ENCODE assay signal across 20 cellular contexts in the genomic region with DNA sequence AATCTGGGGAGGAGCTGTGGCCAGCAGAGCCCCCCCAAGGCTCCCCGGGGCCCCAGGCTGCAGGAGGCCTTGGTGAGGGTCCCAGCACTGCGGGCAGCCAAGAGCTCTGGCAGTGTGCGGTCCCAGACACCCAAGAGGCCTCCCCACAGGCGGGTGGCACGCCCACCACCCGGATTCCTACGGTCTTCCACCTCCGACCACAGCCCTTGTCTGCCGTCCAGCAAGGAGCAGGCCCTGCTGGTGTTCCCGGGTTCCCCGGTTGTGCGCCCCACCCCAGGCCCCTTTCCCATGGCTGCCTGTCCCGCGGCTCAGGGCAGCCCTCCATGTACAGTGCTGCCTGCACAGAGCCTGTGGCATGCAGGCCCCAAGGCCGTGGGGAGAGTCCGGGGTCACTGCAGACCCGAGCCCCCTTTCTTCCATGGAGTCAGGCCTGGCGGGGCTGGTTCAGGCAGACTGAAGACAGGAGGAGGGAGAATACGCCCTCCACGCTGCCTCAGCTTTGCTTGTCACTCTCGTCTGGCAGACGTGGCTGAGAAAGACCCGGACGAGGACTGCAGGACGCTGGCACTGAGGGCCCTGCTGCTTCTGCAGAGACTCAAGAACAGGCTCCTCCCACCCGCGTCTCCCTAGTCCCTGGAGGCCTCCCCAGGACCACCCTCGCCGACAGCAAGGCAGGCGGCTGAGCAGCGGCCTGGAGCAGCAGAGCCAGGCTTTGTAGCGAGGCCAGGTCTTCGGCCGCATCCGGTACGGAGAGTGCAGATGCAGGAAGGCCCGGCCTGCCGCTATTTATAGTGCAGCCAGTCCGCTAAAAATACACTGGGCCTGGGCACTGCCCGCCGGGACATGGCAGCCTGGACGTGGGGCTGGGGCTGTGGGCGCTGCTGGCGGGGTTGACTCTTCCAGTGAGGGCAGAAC. TPM values are rescaled to one million over a fixed set of nuclear protein-coding genes. Genes with fewer than 3 reads are reported as not detected.
DNase-seq lines count a peak whose midpoint lies in the region; ATAC-seq and TF ChIP-seq lines count a peak whose summit lies in the region.
"Had no signal": no experiment of that assay in that cellular context is flagged by ENCODE, and none has a peak within 500 bp of the region (broad histone marks: within the 10 kb centered on the region; RNA-seq: fewer than 3 reads in every experiment).

No MANE protein-coding gene starts in this region.

- H3K4me3 Mint-ChIP-seq in WTC11: no peak overlapping the region
- H3K4me3 Mint-ChIP-seq in immature natural killer cell: no peak overlapping the region
- H3K4me3 Mint-ChIP-seq: activated CD8-positive, alpha-beta T cell treated with anti-CD3 and anti-CD28 coated beads, Interleukin-2, amount 10 ng/mL, durations not matched to agents 7 days and 5 days; activated T-helper 17 cell treated with anti-CD3 and anti-CD28 coated beads, Interleukin-2, amount 50 U/mL, for 72 hours; naive thymus-derived CD8-positive, alpha-beta T cell had no signal

- ATAC-seq in WTC11: no peak
- peak; percentile 44 for ATAC-seq in thoracic aorta (ENCODE audit: insufficient number of reproducible peaks, low FRiP score, low read depth)
- ATAC-seq: activated CD8-positive, alpha-beta T cell treated with anti-CD3 and anti-CD28 coated beads, Interleukin-2, amount 10 ng/mL, durations not matched to agents 7 days and 5 days; activated T-helper 17 cell treated with anti-CD3 and anti-CD28 coated beads, Interleukin-2, amount 50 U/mL, for 72 hours; naive thymus-derived CD8-positive, alpha-beta T cell; PC-3 had no signal

- intact Hi-C loops in esophagus squamous epithelium (cut with DNase I): no loop called here

- H3K36me3 ChIP-seq in esophagus squamous epithelium (peaks cover 5 to 78% (median 5%) of the 10 kb centered on the region in 3 donors), liver (ENCODE audit: control insufficient read depth in 4 of 4, insufficient read depth in 3 of 4, low read depth in 1 of 4, low read length in 3 of 4) (peaks cover 0 to 22% (median 3%) of the 10 kb centered on the region in 4 donors), thoracic aorta (peaks cover 4% of the 10 kb centered on the region)

- 83% methylated on average over 10 of the region's 44 CpGs; no CpG with 5 or more reads in 1 of the 2 donors for WGBS in esophagus squamous epithelium, 2 donors
- WGBS in liver: 82% methylated on average over 44 of the region's 44 CpGs

- no peak for TF ChIP-seq CTCF in WTC11 (IDR thresholded peaks at IDR 0.05)
- no peak for TF ChIP-seq CTCF in esophagus squamous epithelium (IDR thresholded peaks at IDR 0.05)
- no peak for TF ChIP-seq CTCF in liver (IDR thresholded peaks at IDR 0.05; ENCODE audit: low read depth, low read length, missing input control)
- no peak for TF ChIP-seq CTCF in thoracic aorta (IDR thresholded peaks at IDR 0.05)
- TF ChIP-seq CTCF in GM10266 (IDR thresholded peaks at IDR 0.05; ENCODE audit: control insufficient read depth, insufficient read depth, low read depth, missing control alignments): no peak

- H3K27ac ChIP-seq in esophagus squamous epithelium: peak overlapping the region; percentile 6 to 59 (median 34)
- H3K27ac ChIP-seq in liver (ENCODE audit: low read depth in 1 of 2, low read length in 2 of 2): peak overlapping the region in 1 of 2 donors; percentile 20
- peak overlapping the region; percentile 86 to 97 for H3K27ac ChIP-seq in thoracic aorta

- DNase-seq in WTC11 (ENCODE audit: low spot score) (no peak), esophagus squamous epithelium (lab: John Stamatoyannopoulos, UW) (no peak), thoracic aorta (ENCODE audit: low spot score) (peak; percentile 34), GM10266 (ENCODE audit: extremely low spot score) (no peak), retina (no peak), SKM-1 treated with dmso at 0.1 percent for 144 hours (lab: John Stamatoyannopoulos, UW; ENCODE audit: unreplicated experiment) (no peak), immature natural killer cell (no peak)
- DNase-seq: activated CD8-positive, alpha-beta T cell treated with anti-CD3 and anti-CD28 coated beads, Interleukin-2, amount 10 ng/mL, durations not matched to agents 7 days and 5 days; amniotic stem cell; Caco-2; HCEC 1CT; hypothalamus; MG63; naive thymus-derived CD8-positive, alpha-beta T cell; NCI-H187 treated with DMSO at 0.1 percent for 48 hours; NCI-H524 treated with DMSO at 0.1 percent for 48 hours; PC-3; stimulated activated CD4-positive, alpha-beta T cell treated with anti-CD3 and anti-CD28 coated beads, Interleukin-4, amount 100 ng/mL, for 24 hours had no signal

- no peak for TF ChIP-seq RAD21 in liver (IDR thresholded peaks at IDR 0.05)

- H3K27me3 Mint-ChIP-seq in WTC11 (ENCODE audit: low read depth) (no peaks in the 10 kb centered on the region), immature natural killer cell (ENCODE audit: low read depth in 3 of 3) (peaks cover 0 to 4% (median 2%) of the 10 kb centered on the region in 3 donors)
- H3K27me3 Mint-ChIP-seq: activated T-helper 17 cell treated with anti-CD3 and anti-CD28 coated beads, Interleukin-2, amount 50 U/mL, for 72 hours; naive thymus-derived CD8-positive, alpha-beta T cell had no signal

- H3K4me1 ChIP-seq in esophagus squamous epithelium (peaks cover 0 to 27% (median 12%) of the 10 kb centered on the region in 3 donors), liver (ENCODE audit: control insufficient read depth in 4 of 4, insufficient read depth in 4 of 4, low read length in 3 of 4) (peaks cover 0 to 4% (median under 1%) of the 10 kb centered on the region in 4 donors), thoracic aorta (ENCODE audit: control insufficient read depth in 1 of 2, low read depth in 2 of 2) (peaks cover 21 to 30% of the 10 kb centered on the region in 2 donors)
- H3K4me1 ChIP-seq: Caco-2 had no signal

- POLR2A ChIA-PET in WTC11 (lab: Charles Lee): no interaction called here

- H3K9me3 Mint-ChIP-seq in WTC11: peaks cover 3% of the 10 kb centered on the region
- H3K9me3 Mint-ChIP-seq in immature natural killer cell: peaks cover 0 to 2% (median 0%) of the 10 kb centered on the region in 6 donors
- H3K9me3 Mint-ChIP-seq: activated T-helper 17 cell treated with anti-CD3 and anti-CD28 coated beads, Interleukin-2, amount 50 U/mL, for 72 hours had no signal

- CTCF ChIA-PET in WTC11 (lab: Charles Lee): no interaction called here

- no peak overlapping the region for H3K4me3 ChIP-seq in esophagus squamous epithelium
- H3K4me3 ChIP-seq in liver (ENCODE audit: low read depth in 1 of 3, low read length in 3 of 3): no peak overlapping the region
- H3K4me3 ChIP-seq in thoracic aorta: peak overlapping the region; percentile 55
- H3K4me3 ChIP-seq: MG63 had no signal

- H3K36me3 Mint-ChIP-seq in WTC11 (peaks cover 16% of the 10 kb centered on the region), immature natural killer cell (peaks cover 0 to 8% (median 0%) of the 10 kb centered on the region in 3 donors)

- H3K4me1 Mint-ChIP-seq in WTC11: no peaks in the 10 kb centered on the region
- H3K4me1 Mint-ChIP-seq in immature natural killer cell: no peaks in the 10 kb centered on the region
- H3K4me1 Mint-ChIP-seq: activated T-helper 17 cell treated with anti-CD3 and anti-CD28 coated beads, Interleukin-2, amount 50 U/mL, for 72 hours had no signal

- H3K27me3 ChIP-seq in esophagus squamous epithelium: no peaks in the 10 kb centered on the region
- no peaks in the 10 kb centered on the region for H3K27me3 ChIP-seq in liver (ENCODE audit: control insufficient read depth in 4 of 4, insufficient read depth in 4 of 4, low read length in 3 of 4)
- H3K27me3 ChIP-seq in thoracic aorta (replicated peaks; ENCODE audit: insufficient read depth): no peaks in the 10 kb centered on the region
- H3K27me3 ChIP-seq: MG63 had no signal

- H3K9ac ChIP-seq in liver (ENCODE audit: low read depth in 1 of 2, low read length in 2 of 2): no peak overlapping the region

- H3K27ac Mint-ChIP-seq in WTC11: no peak overlapping the region
- H3K27ac Mint-ChIP-seq in immature natural killer cell: no peak overlapping the region
- H3K27ac Mint-ChIP-seq: activated CD8-positive, alpha-beta T cell treated with anti-CD3 and anti-CD28 coated beads, Interleukin-2, amount 10 ng/mL, durations not matched to agents 7 days and 5 days; activated T-helper 17 cell treated with anti-CD3 and anti-CD28 coated beads, Interleukin-2, amount 50 U/mL, for 72 hours; naive thymus-derived CD8-positive, alpha-beta T cell had no signal

- no peak for TF ChIP-seq POLR2A in esophagus squamous epithelium (IDR thresholded peaks at IDR 0.05)

- H3K9me3 ChIP-seq in esophagus squamous epithelium: peaks cover 0 to 7% (median 0%) of the 10 kb centered on the region in 3 donors
- peaks cover 0 to 3% (median 0%) of the 10 kb centered on the region in 4 donors for H3K9me3 ChIP-seq in liver (ENCODE audit: control insufficient read depth in 4 of 4, low read length in 3 of 4)
- H3K9me3 ChIP-seq in thoracic aorta: peaks cover 3% of the 10 kb centered on the region
- H3K9me3 ChIP-seq: Caco-2, MG63 had no signal

TF ChIP-seq in liver, 16 proteins besides CTCF, POLR2A, EP300 and RAD21:
- peak; percentile 39 for TF ChIP-seq SP1 (IDR thresholded peaks at IDR 0.05)
- TF ChIP-seq HNF4A (conservative IDR thresholded peaks at IDR 0.05): no peak
- peak; percentile 43 for TF ChIP-seq NR2F2 (IDR thresholded peaks at IDR 0.05)
- no peak for TF ChIP-seq FOXA1 (IDR thresholded peaks at IDR 0.05)

RNA-seq across cellular contexts. Expression of a gene that starts 16.4 kb away (rescaled TPM):
- total RNA-seq in WTC11 (2021): 67.8 to 86.7 TPM (median 71.6 TPM) in 3 replicates
- 10 to 100 TPM; 17.0 to 29.3 (median 21.4) TPM for total RNA-seq in esophagus squamous epithelium
- total RNA-seq in liver: 10 to 100 TPM; 12.9 to 14.6 TPM
- polyA plus RNA-seq in liver: 10 to 100 TPM; 17.8 to 19.3 TPM
- 10 to 100 TPM; 24.8 to 27.9 TPM for total RNA-seq in thoracic aorta
- 10 to 100 TPM; 12.0 to 16.4 (median 12.3) TPM for polyA plus RNA-seq in immature natural killer cell

RNA-seq across cellular contexts. Expression of a gene that starts 20.8 kb away (rescaled TPM):
- 0.16 to 0.26 TPM (median 0.18 TPM) in 3 replicates for total RNA-seq in WTC11 (2021)
- not detected for total RNA-seq in esophagus squamous epithelium
- under 1 TPM; 0.08 to 0.61 TPM for total RNA-seq in liver
- not detected for polyA plus RNA-seq in liver
- under 1 TPM in 1 of 2 donors, not detected in 1; 0.78 TPM for total RNA-seq in thoracic aorta
- polyA plus RNA-seq in immature natural killer cell: not detected
- total RNA-seq: activated CD8-positive, alpha-beta T cell treated with anti-CD3 and anti-CD28 coated beads, Interleukin-2, amount 10 ng/mL, durations not matched to agents 7 days and 5 days; activated T-helper 17 cell treated with anti-CD3 and anti-CD28 coated beads, Interleukin-2, amount 50 U/mL, for 72 hours; Caco-2; naive thymus-derived CD8-positive, alpha-beta T cell had no signal
- polyA plus RNA-seq: naive thymus-derived CD8-positive, alpha-beta T cell had no signal

RNA-seq across cellular contexts. Expression of a gene that starts 23.9 kb away (rescaled TPM):
- total RNA-seq in WTC11 (2021) (0.18 to 0.35 TPM (median 0.30 TPM) in 3 replicates), esophagus squamous epithelium (10 to 100 TPM in 1 of 4 donors, 1 to 10 TPM in 3; 4.3 to 32.4 (median 7.9) TPM), liver (10 to 100 TPM in 1 of 2 donors, 1 to 10 TPM in 1; 3.5 to 11.7 TPM), thoracic aorta (100 to 1,000 TPM; 111 to 125 TPM)
- polyA plus RNA-seq in liver (10 to 100 TPM in 1 of 2 donors, 1 to 10 TPM in 1; 9.8 to 14.4 TPM), immature natural killer cell (10 to 100 TPM; 23.0 to 41.0 (median 38.3) TPM)
- total RNA-seq: Caco-2, PC-3 had no signal

RNA-seq across cellular contexts. Expression of a gene that starts 34.7 kb away (rescaled TPM):
- total RNA-seq in WTC11 (2021): 80.6 to 94.1 TPM (median 90.0 TPM) in 3 replicates
- total RNA-seq in esophagus squamous epithelium: 10 to 100 TPM; 21.5 to 41.2 (median 33.6) TPM
- 10 to 100 TPM; 26.1 to 34.4 TPM for total RNA-seq in liver
- polyA plus RNA-seq in liver: 10 to 100 TPM; 13.9 to 36.2 TPM
- 10 to 100 TPM; 43.3 to 47.0 TPM for total RNA-seq in thoracic aorta
- 10 to 100 TPM; 19.8 to 44.8 (median 21.5) TPM for polyA plus RNA-seq in immature natural killer cell
